In the genomic region with DNA sequence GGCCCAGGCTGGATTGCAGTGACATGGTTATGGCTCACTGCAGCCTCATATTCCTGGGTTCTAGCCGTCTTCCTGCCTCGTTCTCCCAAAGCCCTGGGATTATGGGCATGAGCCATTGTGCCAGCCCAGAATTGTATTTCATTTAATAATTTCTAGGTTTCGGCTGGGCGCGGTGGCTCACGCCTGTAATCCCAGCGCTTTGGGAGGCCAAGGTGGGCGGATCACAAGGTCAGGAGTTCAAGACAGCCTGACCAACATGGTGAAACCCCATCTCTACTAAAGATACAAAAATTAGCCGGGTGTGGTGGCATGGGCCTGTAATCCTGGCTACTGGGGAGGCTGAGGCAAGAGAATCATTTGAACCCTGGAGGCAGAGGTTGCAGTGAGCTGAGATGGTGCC, we compare ENCODE assay signal across 8 cellular contexts. TPM values are rescaled to one million over a fixed set of nuclear protein-coding genes. Genes with fewer than 3 reads are reported as not detected.
A peak's percentile ranks its signal among the peaks of the same experiment; 100 is the strongest.
DNase-seq lines count a peak whose midpoint lies in the region; ATAC-seq and TF ChIP-seq lines count a peak whose summit lies in the region.
"Not testable (repeated sequence)": the region's sequence is repeated elsewhere in the genome, so short reads cannot be mapped to it uniquely, and the experiment has no call there.

No MANE protein-coding gene starts in this region.

- H3K27me3 ChIP-seq in BLaER1 treated with 17β-estradiol and CSF1 and Interleukin-3, amounts not matched to agents 10 nM and 100 nM; HUES6 (ENCODE audit: control insufficient read depth, insufficient read depth, low read length); iPS-15b (ENCODE audit: control insufficient read depth, insufficient read depth, low read length); neural cell (ENCODE audit: insufficient read depth, low read depth, low read length): not testable (repeated sequence)

- H3K4me2 ChIP-seq in BLaER1 treated with 17β-estradiol and CSF1 and Interleukin-3, amounts not matched to agents 10 nM and 100 nM: peak overlapping the region; percentile 76 to 96 (median 92)
- not testable (repeated sequence) for H3K4me2 ChIP-seq in neural cell (ENCODE audit: low read length)

- TF ChIP-seq EP300 in neural cell (conservative IDR thresholded peaks at IDR 0.05; ENCODE audit: poor library complexity, severe bottlenecking): not testable (repeated sequence)

- not testable (repeated sequence) for H3K27ac Mint-ChIP-seq in T-helper 1 cell treated with Interleukin-12 subunit alpha and Interleukin-12 subunit beta and Interleukin-4 antibody, amounts not matched to agents 30 μg/mL and 1 μg/mL, for 36 hours; activated naive CD8-positive, alpha-beta T cell treated with anti-CD3 and anti-CD28 coated beads for 36 hours; stimulated activated naive CD8-positive, alpha-beta T cell treated with anti-CD3 and anti-CD28 coated beads, Interleukin-15, amount 100 ng/mL, for 72 hours
- peak overlapping the region; percentile 71 to 99 for H3K27ac Mint-ChIP-seq in effector memory CD8-positive, alpha-beta T cell

- H3K36me3 ChIP-seq in BLaER1 treated with 17β-estradiol and CSF1 and Interleukin-3, amounts not matched to agents 10 nM and 100 nM: peaks cover 60 to 65% (median 62%) of the 10 kb centered on the region in 11 experiments
- H3K36me3 ChIP-seq in HUES6 (ENCODE audit: control insufficient read depth, insufficient read depth, low read length) (peaks cover 59% of the 10 kb centered on the region), iPS-15b (ENCODE audit: control insufficient read depth, insufficient read depth, low read length) (peaks cover 15% of the 10 kb centered on the region)
- H3K36me3 ChIP-seq in neural cell (ENCODE audit: insufficient read depth, low read length): not testable (repeated sequence)

- not testable (repeated sequence) for ATAC-seq in effector memory CD8-positive, alpha-beta T cell (replicated peaks); stimulated activated naive CD8-positive, alpha-beta T cell treated with anti-CD3 and anti-CD28 coated beads, Interleukin-15, amount 100 ng/mL, for 72 hours

- peaks cover 35% of the 10 kb centered on the region for H3K4me1 Mint-ChIP-seq in T-helper 1 cell treated with Interleukin-12 subunit alpha and Interleukin-12 subunit beta and Interleukin-4 antibody, amounts not matched to agents 30 μg/mL and 1 μg/mL, for 36 hours (ENCODE audit: low read depth)
- peaks cover 45% of the 10 kb centered on the region for H3K4me1 Mint-ChIP-seq in activated naive CD8-positive, alpha-beta T cell treated with anti-CD3 and anti-CD28 coated beads for 36 hours
- H3K4me1 Mint-ChIP-seq in effector memory CD8-positive, alpha-beta T cell (ENCODE audit: low read depth in 2 of 2): peaks cover 33 to 49% of the 10 kb centered on the region in 2 donors
- peaks cover 37% of the 10 kb centered on the region for H3K4me1 Mint-ChIP-seq in stimulated activated naive CD8-positive, alpha-beta T cell treated with anti-CD3 and anti-CD28 coated beads, Interleukin-15, amount 100 ng/mL, for 72 hours

- H3K27ac ChIP-seq in BLaER1 treated with 17β-estradiol and CSF1 and Interleukin-3, amounts not matched to agents 10 nM and 100 nM: peak overlapping the region in 4 of 11 experiments; percentile 0 to 98 (median 67); a peak in 6 of 22 replicates
- not testable (repeated sequence) for H3K27ac ChIP-seq in HUES6 (ENCODE audit: low read depth, low read length); neural cell (ENCODE audit: low read length)

- peak overlapping the region; percentile 99 for H3K4me3 Mint-ChIP-seq in T-helper 1 cell treated with Interleukin-12 subunit alpha and Interleukin-12 subunit beta and Interleukin-4 antibody, amounts not matched to agents 30 μg/mL and 1 μg/mL, for 36 hours
- H3K4me3 Mint-ChIP-seq in activated naive CD8-positive, alpha-beta T cell treated with anti-CD3 and anti-CD28 coated beads for 36 hours: peak overlapping the region; percentile 94
- peak overlapping the region; percentile 97 to 98 for H3K4me3 Mint-ChIP-seq in effector memory CD8-positive, alpha-beta T cell
- H3K4me3 Mint-ChIP-seq in stimulated activated naive CD8-positive, alpha-beta T cell treated with anti-CD3 and anti-CD28 coated beads, Interleukin-15, amount 100 ng/mL, for 72 hours: peak overlapping the region; percentile 86 to 88

- not testable (repeated sequence) for H3K9me2 ChIP-seq in neural cell (ENCODE audit: insufficient read depth, low read length)

- not testable (repeated sequence) for TF ChIP-seq RAD21 in neural cell (conservative IDR thresholded peaks at IDR 0.05)

- not testable (repeated sequence) for DNase-seq in activated naive CD8-positive, alpha-beta T cell treated with anti-CD3 and anti-CD28 coated beads for 36 hours; effector memory CD8-positive, alpha-beta T cell; stimulated activated naive CD8-positive, alpha-beta T cell treated with anti-CD3 and anti-CD28 coated beads, Interleukin-15, amount 100 ng/mL, for 72 hours

- not testable (repeated sequence) for TF ChIP-seq CTCF in neural cell (IDR thresholded peaks at IDR 0.05; ENCODE audit: poor library complexity, severe bottlenecking)

- not testable (repeated sequence) for H3K9me3 Mint-ChIP-seq in T-helper 1 cell treated with Interleukin-12 subunit alpha and Interleukin-12 subunit beta and Interleukin-4 antibody, amounts not matched to agents 30 μg/mL and 1 μg/mL, for 36 hours; activated naive CD8-positive, alpha-beta T cell treated with anti-CD3 and anti-CD28 coated beads for 36 hours; effector memory CD8-positive, alpha-beta T cell; stimulated activated naive CD8-positive, alpha-beta T cell treated with anti-CD3 and anti-CD28 coated beads, Interleukin-15, amount 100 ng/mL, for 72 hours

- H3K9me3 ChIP-seq in BLaER1 treated with 17β-estradiol and CSF1 and Interleukin-3, amounts not matched to agents 10 nM and 100 nM (replicated peaks in 1 of 11); HUES6 (ENCODE audit: control insufficient read depth, insufficient read depth, low read depth, low read length); iPS-15b (ENCODE audit: control insufficient read depth, insufficient read depth, low read length); neural cell (ENCODE audit: low read length): not testable (repeated sequence)

- peaks cover 50% of the 10 kb centered on the region for H3K36me3 Mint-ChIP-seq in T-helper 1 cell treated with Interleukin-12 subunit alpha and Interleukin-12 subunit beta and Interleukin-4 antibody, amounts not matched to agents 30 μg/mL and 1 μg/mL, for 36 hours (ENCODE audit: low read depth)
- peaks cover 56% of the 10 kb centered on the region for H3K36me3 Mint-ChIP-seq in activated naive CD8-positive, alpha-beta T cell treated with anti-CD3 and anti-CD28 coated beads for 36 hours
- peaks cover 89% of the 10 kb centered on the region for H3K36me3 Mint-ChIP-seq in effector memory CD8-positive, alpha-beta T cell (ENCODE audit: insufficient read depth)

- H3K79me2 ChIP-seq in neural cell (replicated peaks; ENCODE audit: insufficient read depth, low read length): peaks cover 70% of the 10 kb centered on the region

- peaks cover 69 to 72% (median 70%) of the 10 kb centered on the region in 11 experiments for H4K20me1 ChIP-seq in BLaER1 treated with 17β-estradiol and CSF1 and Interleukin-3, amounts not matched to agents 10 nM and 100 nM
- not testable (repeated sequence) for H4K20me1 ChIP-seq in neural cell (ENCODE audit: insufficient read depth)

- peak overlapping the region; percentile 33 to 99 (median 98); a peak in 20 of 22 replicates for H3K9ac ChIP-seq in BLaER1 treated with 17β-estradiol and CSF1 and Interleukin-3, amounts not matched to agents 10 nM and 100 nM
- H3K9ac ChIP-seq in HUES6 (ENCODE audit: low read length); iPS-15b (ENCODE audit: low read depth, low read length); neural cell (ENCODE audit: low read length): not testable (repeated sequence)

- peak overlapping the region; percentile 75 to 91 (median 82); a peak in 19 of 20 replicates for H3K4me3 ChIP-seq in BLaER1 treated with 17β-estradiol and CSF1 and Interleukin-3, amounts not matched to agents 10 nM and 100 nM
- peak overlapping the region; percentile 96 for H3K4me3 ChIP-seq in HUES6 (ENCODE audit: low read depth, low read length)
- peak overlapping the region; percentile 99 for H3K4me3 ChIP-seq in iPS-15b (ENCODE audit: low read depth, low read length)
- H3K4me3 ChIP-seq in neural cell (ENCODE audit: low read length): peak overlapping the region; percentile 92

- peaks cover 49 to 74% (median 56%) of the 10 kb centered on the region in 10 experiments for H3K4me1 ChIP-seq in BLaER1 treated with 17β-estradiol and CSF1 and Interleukin-3, amounts not matched to agents 10 nM and 100 nM
- H3K4me1 ChIP-seq in HUES6 (ENCODE audit: control insufficient read depth, insufficient read depth, low read length); iPS-15b (ENCODE audit: control insufficient read depth, insufficient read depth, low read length): not testable (repeated sequence)

- not testable (repeated sequence) for H3F3A ChIP-seq in neural cell (ENCODE audit: insufficient read depth, low read length, poor library complexity, severe bottlenecking)

- not testable (repeated sequence) for H2AFZ ChIP-seq in neural cell (ENCODE audit: low read depth, low read length)

- H3K27me3 Mint-ChIP-seq in T-helper 1 cell treated with Interleukin-12 subunit alpha and Interleukin-12 subunit beta and Interleukin-4 antibody, amounts not matched to agents 30 μg/mL and 1 μg/mL, for 36 hours (ENCODE audit: low read depth); activated naive CD8-positive, alpha-beta T cell treated with anti-CD3 and anti-CD28 coated beads for 36 hours; effector memory CD8-positive, alpha-beta T cell; stimulated activated naive CD8-positive, alpha-beta T cell treated with anti-CD3 and anti-CD28 coated beads, Interleukin-15, amount 100 ng/mL, for 72 hours: not testable (repeated sequence)

RNA-seq across cellular contexts. Expression of gene ZNF207, which starts 2.8 kb away (rescaled TPM):
- total RNA-seq in activated naive CD8-positive, alpha-beta T cell treated with anti-CD3 and anti-CD28 coated beads for 36 hours: 100 to 1,000 TPM; 210 to 214 TPM
- 151 and 188 TPM in 2 replicates for polyA plus RNA-seq in neural cell
- 175 and 229 TPM in 2 replicates for polyA minus RNA-seq in neural cell

RNA-seq across cellular contexts. Expression of gene C17orf75, which starts 10.8 kb away (rescaled TPM):
- 10 to 100 TPM; 31.0 to 36.7 TPM for total RNA-seq in activated naive CD8-positive, alpha-beta T cell treated with anti-CD3 and anti-CD28 coated beads for 36 hours
- 68.7 and 77.0 TPM in 2 replicates for polyA plus RNA-seq in neural cell
- 75.7 and 81.1 TPM in 2 replicates for polyA minus RNA-seq in neural cell
